Comparison of ENCODE assay signal across 24 cellular contexts in genomic region chr1:154573168-154573510, GRCh38. TPM values are rescaled to one million over a fixed set of nuclear protein-coding genes. Genes with fewer than 3 reads are reported as not detected.
"Had no signal": no experiment of that assay in that cellular context is flagged by ENCODE, and none has a peak within 500 bp of the region (broad histone marks: within the 10 kb centered on the region; RNA-seq: fewer than 3 reads in every experiment).

No MANE protein-coding gene starts in this region.

- H3K27me3 ChIP-seq: adrenal gland, right lobe of liver, vagina had no signal

- H3K4me1 Mint-ChIP-seq: activated naive CD4-positive, alpha-beta T cell treated with anti-CD3 and anti-CD28 coated beads, Interleukin-2, amount 50 U/mL, for 24 hours had no signal

- H3K27ac Mint-ChIP-seq: activated CD4-positive, alpha-beta T cell treated with anti-CD3 and anti-CD28 coated beads for 36 hours; activated CD8-positive, alpha-beta memory T cell treated with anti-CD3 and anti-CD28 coated beads, Interleukin-2, amount 10 ng/mL, durations not matched to agents 7 days and 5 days; activated naive CD4-positive, alpha-beta T cell treated with anti-CD3 and anti-CD28 coated beads, Interleukin-2, amount 50 U/mL, for 24 hours; natural killer cell; stimulated activated naive CD8-positive, alpha-beta T cell treated with anti-CD3 and anti-CD28 coated beads, Interleukin-15, amount 100 ng/mL, for 72 hours; WTC11 had no signal

- DNase-seq: activated CD4-positive, alpha-beta T cell treated with anti-CD3 and anti-CD28 coated beads for 36 hours; activated CD4-positive, alpha-beta T cell treated with anti-CD3 and anti-CD28 coated beads, Interleukin-2, amount 50 U/mL, for 48 hours; activated CD8-positive, alpha-beta memory T cell treated with anti-CD3 and anti-CD28 coated beads, Interleukin-2, amount 10 ng/mL, durations not matched to agents 7 days and 5 days; activated effector memory CD4-positive, alpha-beta T cell treated with anti-CD3 and anti-CD28 coated beads, Interleukin-2, amount 50 U/mL, for 16 hours; activated T-cell treated with anti-CD3 and anti-CD28 coated beads, Interleukin-2, amount 50 U/mL, for 4 hours; adrenal gland; foreskin fibroblast; hippocampal formation; islet precursor cell; lower lobe of right lung; natural killer cell; right lobe of liver; small intestine; stimulated activated CD4-positive, alpha-beta T cell treated with anti-CD3 and anti-CD28 coated beads, Interleukin-15, amount 100 ng/mL, for 24 hours; stimulated activated CD4-positive, alpha-beta T cell treated with anti-CD3 and anti-CD28 coated beads, Interleukin-2, amount 100 ng/mL, for 48 hours; stimulated activated naive CD8-positive, alpha-beta T cell treated with anti-CD3 and anti-CD28 coated beads, Interleukin-15, amount 100 ng/mL, for 72 hours; transverse colon had no signal

- H3K9me3 Mint-ChIP-seq: activated naive CD4-positive, alpha-beta T cell treated with anti-CD3 and anti-CD28 coated beads, Interleukin-2, amount 50 U/mL, for 24 hours; activated T-cell treated with anti-CD3 and anti-CD28 coated beads, Interleukin-2, amount 50 U/mL, for 4 hours; natural killer cell; stimulated activated naive CD8-positive, alpha-beta T cell treated with anti-CD3 and anti-CD28 coated beads, Interleukin-15, amount 100 ng/mL, for 72 hours; WTC11 had no signal

- H3K27ac ChIP-seq: adrenal gland, lower lobe of right lung, prostate gland, right lobe of liver, suprapubic skin, transverse colon, vagina had no signal

- ATAC-seq: activated CD4-positive, alpha-beta T cell treated with anti-CD3 and anti-CD28 coated beads for 36 hours; activated CD8-positive, alpha-beta memory T cell treated with anti-CD3 and anti-CD28 coated beads, Interleukin-2, amount 10 ng/mL, durations not matched to agents 7 days and 5 days; activated T-cell treated with anti-CD3 and anti-CD28 coated beads, Interleukin-2, amount 50 U/mL, for 4 hours; lower lobe of right lung; natural killer cell; right lobe of liver; stimulated activated naive CD8-positive, alpha-beta T cell treated with anti-CD3 and anti-CD28 coated beads, Interleukin-15, amount 100 ng/mL, for 72 hours; WTC11 had no signal

- H3K36me3 ChIP-seq: prostate gland, right lobe of liver, transverse colon, vagina had no signal

- H3K9me3 ChIP-seq: adrenal gland, lower lobe of right lung, prostate gland, right lobe of liver, suprapubic skin, transverse colon, vagina had no signal

- H3K36me3 Mint-ChIP-seq: activated naive CD4-positive, alpha-beta T cell treated with anti-CD3 and anti-CD28 coated beads, Interleukin-2, amount 50 U/mL, for 24 hours; natural killer cell had no signal

- H3K4me3 Mint-ChIP-seq: activated CD4-positive, alpha-beta T cell treated with anti-CD3 and anti-CD28 coated beads for 36 hours; activated CD8-positive, alpha-beta memory T cell treated with anti-CD3 and anti-CD28 coated beads, Interleukin-2, amount 10 ng/mL, durations not matched to agents 7 days and 5 days; activated naive CD4-positive, alpha-beta T cell treated with anti-CD3 and anti-CD28 coated beads, Interleukin-2, amount 50 U/mL, for 24 hours; activated T-cell treated with anti-CD3 and anti-CD28 coated beads, Interleukin-2, amount 50 U/mL, for 4 hours; natural killer cell; stimulated activated naive CD8-positive, alpha-beta T cell treated with anti-CD3 and anti-CD28 coated beads, Interleukin-15, amount 100 ng/mL, for 72 hours; WTC11 had no signal

- H3K4me3 ChIP-seq: adrenal gland, lower lobe of right lung, prostate gland, right lobe of liver, suprapubic skin, transverse colon, vagina had no signal

- H3K4me1 ChIP-seq: prostate gland, right lobe of liver had no signal

RNA-seq across cellular contexts. Expression of gene CHRNB2, which starts 5.6 kb away (rescaled TPM):
- total RNA-seq: activated CD8-positive, alpha-beta memory T cell treated with anti-CD3 and anti-CD28 coated beads, Interleukin-2, amount 10 ng/mL, durations not matched to agents 7 days and 5 days; lower lobe of right lung; mesenteric fat pad; natural killer cell; T-helper 2 cell treated with Interferon-gamma antibody and Interleukin-4, amounts not matched to agents 100 ng/mL and 5 ng/mL, for 36 hours had no signal
